In genomic region chr9:128621730-128622455, GRCh38 we compare ENCODE assay signal across 16 cellular contexts.
"Had no signal": no experiment of that assay in that cellular context is flagged by ENCODE, and none has a peak within 500 bp of the region (broad histone marks: within the 10 kb centered on the region; RNA-seq: fewer than 3 reads in every experiment).

No MANE protein-coding gene starts in this region.

- H3K27me3 Mint-ChIP-seq: activated B cell treated with CpG ODN at 0.5 μM for 24 hours; activated CD4-positive, alpha-beta T cell treated with anti-CD3 and anti-CD28 coated beads, Interleukin-2, amount 10 ng/mL, durations not matched to agents 24 days and 14 days; activated naive CD4-positive, alpha-beta T cell treated with anti-CD3 and anti-CD28 coated beads, Interleukin-2, amount 50 U/mL, for 24 hours had no signal

- H3K4me1 Mint-ChIP-seq: activated B cell treated with CpG ODN at 0.5 μM for 24 hours; activated CD4-positive, alpha-beta T cell treated with anti-CD3 and anti-CD28 coated beads, Interleukin-2, amount 10 ng/mL, durations not matched to agents 24 days and 14 days; activated naive CD4-positive, alpha-beta T cell treated with anti-CD3 and anti-CD28 coated beads, Interleukin-2, amount 50 U/mL, for 24 hours; neural progenitor cell had no signal

- H3K4me1 ChIP-seq: neural progenitor cell, tibial artery, vagina had no signal

- FAIRE-seq: endothelial cell of umbilical vein, keratinocyte, pancreas, TTC549 had no signal

- H3K4me2 ChIP-seq: neural progenitor cell had no signal

- H3K4me3 Mint-ChIP-seq: activated B cell treated with CpG ODN at 0.5 μM for 24 hours; activated CD4-positive, alpha-beta T cell treated with anti-CD3 and anti-CD28 coated beads, Interleukin-2, amount 10 ng/mL, durations not matched to agents 24 days and 14 days; activated naive CD4-positive, alpha-beta T cell treated with anti-CD3 and anti-CD28 coated beads, Interleukin-2, amount 50 U/mL, for 24 hours; neural progenitor cell had no signal

- H3K27ac ChIP-seq: gastrocnemius medialis, neural progenitor cell, pancreas, tibial artery, vagina had no signal

- DNase-seq: activated B cell treated with CpG ODN at 0.5 μM for 24 hours; activated CD4-positive, alpha-beta T cell treated with anti-CD3 and anti-CD28 coated beads, Interleukin-2, amount 10 ng/mL, durations not matched to agents 24 days and 14 days; activated CD8-positive, alpha-beta memory T cell treated with anti-CD3 and anti-CD28 coated beads for 24 hours; amygdala; gastrocnemius medialis; stimulated activated CD4-positive, alpha-beta T cell treated with anti-CD3 and anti-CD28 coated beads, Interleukin-15, amount 100 ng/mL, for 24 hours; stimulated activated CD4-positive, alpha-beta T cell treated with anti-CD3 and anti-CD28 coated beads, Interleukin-4, amount 100 ng/mL, for 24 hours; T-helper 2 cell; tibial artery had no signal

- H3K27me3 ChIP-seq: gastrocnemius medialis, neural progenitor cell, pancreas, tibial artery, vagina had no signal

- H3K9me3 Mint-ChIP-seq: activated B cell treated with CpG ODN at 0.5 μM for 24 hours; activated CD4-positive, alpha-beta T cell treated with anti-CD3 and anti-CD28 coated beads, Interleukin-2, amount 10 ng/mL, durations not matched to agents 24 days and 14 days; activated naive CD4-positive, alpha-beta T cell treated with anti-CD3 and anti-CD28 coated beads, Interleukin-2, amount 50 U/mL, for 24 hours; neural progenitor cell had no signal

- H3K9ac ChIP-seq: neural progenitor cell had no signal

- ATAC-seq: gastrocnemius medialis, pancreas had no signal

- H3K9me3 ChIP-seq: gastrocnemius medialis, pancreas, tibial artery, vagina had no signal

- H3K27ac Mint-ChIP-seq: activated B cell treated with CpG ODN at 0.5 μM for 24 hours; activated CD4-positive, alpha-beta T cell treated with anti-CD3 and anti-CD28 coated beads, Interleukin-2, amount 10 ng/mL, durations not matched to agents 24 days and 14 days; activated naive CD4-positive, alpha-beta T cell treated with anti-CD3 and anti-CD28 coated beads, Interleukin-2, amount 50 U/mL, for 24 hours; neural progenitor cell had no signal

- H3K36me3 ChIP-seq: neural progenitor cell had no signal

- H3K4me3 ChIP-seq: gastrocnemius medialis, neural progenitor cell, pancreas, tibial artery, vagina had no signal

- H2AFZ ChIP-seq: neural progenitor cell had no signal
